ENCODE assay signal across 1 cellular context in genomic region chr22:17083255-17083654, GRCh38.
TF ChIP-seq lines count a peak whose summit lies in the region.

No MANE protein-coding gene starts in this region.

TF ChIP-seq in GM23338, 12 proteins besides CTCF, POLR2A, EP300 and RAD21 (continued from another document):
- TF ChIP-seq ZNF462 (CRISPR knock-in tag; IDR thresholded peaks at IDR 0.05) = no peak
- no peak for TF ChIP-seq NANOG (IDR thresholded peaks at IDR 0.05; ENCODE audit: borderline replicate concordance)
- no peak for TF ChIP-seq STAT1 (IDR thresholded peaks at IDR 0.05; ENCODE audit: unreplicated experiment)
- no peak for TF ChIP-seq POLR2AphosphoS5 (IDR thresholded peaks at IDR 0.05; ENCODE audit: low read depth)
- TF ChIP-seq ZNF331 (CRISPR knock-in tag; IDR thresholded peaks at IDR 0.05; ENCODE audit: low read depth) = no peak
